In genomic region chr4:163901305-163901704, GRCh38 we compare ENCODE assay signal across 2 cellular contexts.
TF ChIP-seq lines count a peak whose summit lies in the region.

No MANE protein-coding gene starts in this region.

TF ChIP-seq in HCT116, 20 proteins besides CTCF, POLR2A, EP300 and RAD21 (continued from another document):
- TF ChIP-seq ATF3 (IDR thresholded peaks at IDR 0.05) (no peak), SIN3A (IDR thresholded peaks at IDR 0.05; ENCODE audit: low read depth) (no peak)

TF ChIP-seq in WTC11, 78 proteins besides CTCF, POLR2A, EP300 and RAD21 (continued from another document):
- TF ChIP-seq, protein P1, sequence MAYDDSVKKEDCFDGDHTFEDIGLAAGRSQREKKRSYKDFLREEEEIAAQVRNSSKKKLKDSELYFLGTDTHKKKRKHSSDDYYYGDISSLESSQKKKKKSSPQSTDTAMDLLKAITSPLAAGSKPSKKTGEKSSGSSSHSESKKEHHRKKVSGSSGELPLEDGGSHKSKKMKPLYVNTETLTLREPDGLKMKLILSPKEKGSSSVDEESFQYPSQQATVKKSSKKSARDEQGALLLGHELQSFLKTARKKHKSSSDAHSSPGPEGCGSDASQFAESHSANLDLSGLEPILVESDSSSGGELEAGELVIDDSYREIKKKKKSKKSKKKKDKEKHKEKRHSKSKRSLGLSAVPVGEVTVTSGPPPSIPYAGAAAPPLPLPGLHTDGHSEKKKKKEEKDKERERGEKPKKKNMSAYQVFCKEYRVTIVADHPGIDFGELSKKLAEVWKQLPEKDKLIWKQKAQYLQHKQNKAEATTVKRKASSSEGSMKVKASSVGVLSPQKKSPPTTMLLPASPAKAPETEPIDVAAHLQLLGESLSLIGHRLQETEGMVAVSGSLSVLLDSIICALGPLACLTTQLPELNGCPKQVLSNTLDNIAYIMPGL (CRISPR knock-in tag; IDR thresholded peaks at IDR 0.05), result no peak
